ENCODE assay signal across 10 cellular contexts in the genomic region with DNA sequence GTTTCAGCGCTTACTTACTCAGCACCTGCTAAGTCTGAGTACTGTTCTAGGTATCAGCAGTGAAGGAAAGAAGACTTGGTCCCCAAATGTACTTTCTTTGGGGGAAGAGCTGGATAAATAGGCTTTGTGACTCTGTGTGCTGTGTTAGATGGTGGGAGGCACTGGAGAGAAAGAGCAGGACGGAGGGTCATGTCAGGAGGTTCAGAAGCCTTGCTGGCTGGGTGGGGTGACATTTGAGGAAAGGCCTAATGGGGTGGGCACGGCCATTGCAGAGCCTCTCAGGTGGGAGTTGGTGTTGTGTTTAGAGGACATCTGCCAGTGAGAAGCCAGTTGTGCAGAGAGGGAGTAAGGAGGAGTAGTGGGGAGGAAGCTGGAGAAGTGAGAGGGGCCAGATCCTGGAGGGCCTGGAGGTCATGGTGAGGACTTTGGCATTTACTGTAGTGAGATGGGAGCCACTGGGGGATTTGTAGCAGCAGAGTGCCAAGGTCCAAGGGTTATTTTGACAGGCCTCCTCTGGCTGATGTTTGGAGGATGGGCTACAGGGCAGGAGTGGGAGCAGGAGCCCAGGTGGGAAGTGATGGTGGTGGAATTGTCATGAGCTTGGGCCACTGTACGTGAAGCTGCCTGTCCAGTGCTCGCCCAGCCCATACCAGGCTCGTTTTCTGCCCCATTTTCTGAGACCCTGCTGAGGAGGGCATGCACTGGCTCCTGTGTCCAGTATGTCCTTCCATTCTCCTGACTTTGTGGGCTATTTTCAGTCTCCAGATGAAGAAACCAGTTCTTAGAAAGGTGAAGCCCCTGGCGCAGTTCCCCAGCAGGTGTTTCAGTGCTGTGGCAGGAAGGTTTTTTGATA. TPM values are rescaled to one million over a fixed set of nuclear protein-coding genes. Genes with fewer than 3 reads are reported as not detected.
DNase-seq lines count a peak whose midpoint lies in the region; ATAC-seq, FAIRE-seq and TF ChIP-seq lines count a peak whose summit lies in the region.
"Had no signal": no experiment of that assay in that cellular context is flagged by ENCODE, and none has a peak within 500 bp of the region (broad histone marks: within the 10 kb centered on the region; RNA-seq: fewer than 3 reads in every experiment).

No MANE protein-coding gene starts in this region.

- ATAC-seq in pancreas (no peak), GM21526 (IDR thresholded peaks at IDR 0.05; ENCODE audit: low FRiP score, unreplicated experiment) (no peak), GM19328 (IDR thresholded peaks at IDR 0.05; ENCODE audit: unreplicated experiment) (no peak)

- peak overlapping the region in 7 of 11 experiments; percentile 9 to 99 (median 32); a peak in 7 of 22 replicates for H3K9ac ChIP-seq in BLaER1 treated with 17β-estradiol and CSF1 and Interleukin-3, amounts not matched to agents 10 nM and 100 nM
- H3K9ac ChIP-seq in Loucy (ENCODE audit: low read depth, low read length, poor library complexity, severe bottlenecking) (peak overlapping the region; percentile 99), endocrine pancreas (ENCODE audit: control insufficient read depth, insufficient read depth, low read length) (peak overlapping the region; percentile 51)

- peak overlapping the region in 5 of 11 experiments; percentile 5 to 100 (median 25); a peak in 7 of 22 replicates for H3K27ac ChIP-seq in BLaER1 treated with 17β-estradiol and CSF1 and Interleukin-3, amounts not matched to agents 10 nM and 100 nM
- H3K27ac ChIP-seq in pancreas, result peak overlapping the region; percentile 58 to 97 (median 90)

- intact Hi-C loops in pancreas (cut with DNase I), result no loop called here

- H4K20me1 ChIP-seq in BLaER1 treated with 17β-estradiol and CSF1 and Interleukin-3, amounts not matched to agents 10 nM and 100 nM, result peaks cover 15 to 67% (median 48%) of the 10 kb centered on the region in 11 experiments; a peak in 19 of 22 replicates
- no peaks in the 10 kb centered on the region for H4K20me1 ChIP-seq in Loucy (ENCODE audit: insufficient read depth, low read length, poor library complexity, severe bottlenecking)

- peaks cover 60 to 76% (median 69%) of the 10 kb centered on the region in 10 experiments for H3K4me1 ChIP-seq in BLaER1 treated with 17β-estradiol and CSF1 and Interleukin-3, amounts not matched to agents 10 nM and 100 nM
- H3K4me1 ChIP-seq in Loucy (ENCODE audit: insufficient read depth, low read length, poor library complexity, severe bottlenecking), result peaks cover 54% of the 10 kb centered on the region
- peaks cover 8% of the 10 kb centered on the region for H3K4me1 ChIP-seq in endocrine pancreas (ENCODE audit: control insufficient read depth, insufficient read depth, low read length)
- peaks cover 30 to 42% (median 42%) of the 10 kb centered on the region in 3 donors for H3K4me1 ChIP-seq in pancreas

- FAIRE-seq in pancreas (lab: Jason Lieb, UNC), result no peak

- H3K27me3 ChIP-seq in BLaER1 treated with 17β-estradiol and CSF1 and Interleukin-3, amounts not matched to agents 10 nM and 100 nM, result no peaks in the 10 kb centered on the region
- H3K27me3 ChIP-seq in Loucy (ENCODE audit: insufficient read depth, low read length, poor library complexity, severe bottlenecking) (no peaks in the 10 kb centered on the region), endocrine pancreas (ENCODE audit: control insufficient read depth, insufficient read depth, low read length) (no peaks in the 10 kb centered on the region), pancreas (no peaks in the 10 kb centered on the region)

- H3K36me3 ChIP-seq in BLaER1 treated with 17β-estradiol and CSF1 and Interleukin-3, amounts not matched to agents 10 nM and 100 nM, result peaks cover 14 to 39% (median 26%) of the 10 kb centered on the region in 11 experiments; a peak in 21 of 22 replicates
- no peaks in the 10 kb centered on the region for H3K36me3 ChIP-seq in Loucy (ENCODE audit: insufficient read depth, low read length)
- no peaks in the 10 kb centered on the region for H3K36me3 ChIP-seq in endocrine pancreas (ENCODE audit: control insufficient read depth, insufficient read depth, low read length)
- H3K36me3 ChIP-seq in pancreas, result no peaks in the 10 kb centered on the region

- H3K4me3 ChIP-seq in BLaER1 treated with 17β-estradiol and CSF1 and Interleukin-3, amounts not matched to agents 10 nM and 100 nM, result no peak overlapping the region
- peak overlapping the region; percentile 97 for H3K4me3 ChIP-seq in Loucy (ENCODE audit: low read length, poor library complexity, severe bottlenecking)
- H3K4me3 ChIP-seq in endocrine pancreas (ENCODE audit: control insufficient read depth, insufficient read depth, low read length), result no peak overlapping the region
- H3K4me3 ChIP-seq in pancreas, result peak overlapping the region in 2 of 4 donors; percentile 28 to 30

- WGBS in pancreas, 2 donors, result 75 to 78% methylated on average over 7 of the region's 7 CpGs

- DNase-seq in pancreas (peak in 1 of 6 donors; percentile 13), hepatic stellate cell (ENCODE audit: low spot score) (no peak), DMS153 treated with DMSO at 0.1 percent for 48 hours (lab: John Stamatoyannopoulos, UW; ENCODE audit: unreplicated experiment) (no peak)
- DNase-seq: effector CD8-positive, alpha-beta T cell; stimulated activated naive CD4-positive, alpha-beta T cell had no signal

- H3K4me2 ChIP-seq in BLaER1 treated with 17β-estradiol and CSF1 and Interleukin-3, amounts not matched to agents 10 nM and 100 nM, result peak overlapping the region; percentile 29 to 98 (median 96)
- peak overlapping the region; percentile 98 for H3K4me2 ChIP-seq in Loucy (ENCODE audit: low read depth, low read length, poor library complexity, severe bottlenecking)

- no peaks in the 10 kb centered on the region for H3K9me3 ChIP-seq in BLaER1 treated with 17β-estradiol and CSF1 and Interleukin-3, amounts not matched to agents 10 nM and 100 nM (replicated peaks in 1 of 11)
- H3K9me3 ChIP-seq in Loucy (ENCODE audit: insufficient read depth, low read depth, low read length) (no peaks in the 10 kb centered on the region), endocrine pancreas (ENCODE audit: control insufficient read depth, low read length) (no peaks in the 10 kb centered on the region), pancreas (no peaks in the 10 kb centered on the region)

- no peak for TF ChIP-seq CTCF in Loucy (conservative IDR thresholded peaks at IDR 0.05; ENCODE audit: low read length)
- no peak for TF ChIP-seq CTCF in pancreas (IDR thresholded peaks at IDR 0.05)

- no peaks in the 10 kb centered on the region for H3K9me2 ChIP-seq in Loucy (replicated peaks; ENCODE audit: low read depth, low read length)

- H3K79me2 ChIP-seq in Loucy (ENCODE audit: insufficient read depth, low read length), result peaks cover 31% of the 10 kb centered on the region

- no peak overlapping the region for H2AFZ ChIP-seq in Loucy (ENCODE audit: low read length)

- no peaks in the 10 kb centered on the region for H3F3A ChIP-seq in Loucy (ENCODE audit: low read depth)

RNA-seq across cellular contexts. Expression of a gene that starts 0.9 kb away (rescaled TPM):
- total RNA-seq in pancreas, result 10 to 100 TPM in 3 of 6 donors, 1 to 10 TPM in 3; 4.7 to 14.8 (median 9.3) TPM
- 10 to 100 TPM; 13.8 to 23.8 TPM for polyA plus RNA-seq in pancreas

Comparison
In these comparisons a context has a peak if more than half of its experiments do, and no peak if none do; other contexts are left out.
1. H3K9ac ChIP-seq: peak in every context shown above with its lines; median percentile 99 in Loucy; 51 in endocrine pancreas; 32 in BLaER1 treated with 17β-estradiol and CSF1 and Interleukin-3, amounts not matched to agents 10 nM and 100 nM.